19 cellular contexts compared by ENCODE assay signal in the genomic region with DNA sequence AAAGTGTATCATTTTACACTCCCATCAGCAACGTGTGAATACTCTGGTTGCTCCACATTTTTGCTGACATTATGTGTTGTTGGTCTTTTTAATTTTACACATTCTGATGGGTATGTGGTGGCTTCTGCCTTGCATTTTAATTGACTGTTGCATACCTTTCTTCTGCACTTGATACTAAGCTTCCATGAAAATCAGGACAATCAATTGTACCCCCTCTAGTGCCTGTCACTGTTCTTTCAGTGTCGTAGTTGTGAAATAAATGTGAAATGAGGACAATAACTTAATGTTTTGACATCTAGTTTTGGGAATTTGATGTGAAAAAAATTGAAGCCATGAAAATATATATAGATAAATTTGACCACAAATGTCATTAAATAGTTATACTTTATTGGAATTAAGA. TPM values are rescaled to one million over a fixed set of nuclear protein-coding genes. Genes with fewer than 3 reads are reported as not detected.
DNase-seq lines count a peak whose midpoint lies in the region; ATAC-seq, FAIRE-seq and TF ChIP-seq lines count a peak whose summit lies in the region.
"Had no signal": no experiment of that assay in that cellular context is flagged by ENCODE, and none has a peak within 500 bp of the region (broad histone marks: within the 10 kb centered on the region; RNA-seq: fewer than 3 reads in every experiment).

No MANE protein-coding gene starts in this region.

- H3K4me1 ChIP-seq in liver (ENCODE audit: control insufficient read depth in 4 of 4, insufficient read depth in 4 of 4, low read length in 3 of 4), result peaks cover 3 to 13% (median 10%) of the 10 kb centered on the region in 4 donors
- H3K4me1 ChIP-seq in HepG2 (ENCODE audit: insufficient read depth, low read length), result 0 out of 2 replicates have a peak, but pooled peaks cover 3% of the 10 kb centered on the region
- H3K4me1 ChIP-seq in right lobe of liver, result peaks cover 0 to 22% (median 0%) of the 10 kb centered on the region in 4 donors
- H3K4me1 ChIP-seq: A549, Caco-2 had no signal

- DNase-seq in HepG2 (ENCODE audit: low spot score) (no peak), right lobe of liver (no peak)
- DNase-seq: AML-193; Caco-2; Calu3; CD4-positive, alpha-beta T cell; CD8-positive, alpha-beta T cell; DMS79 treated with DMSO at 0.1 percent for 48 hours; GF-D8 had no signal

- CTCF ChIA-PET in HepG2 (lab: Yijun Ruan, JAX; ENCODE audit: low intra/inter-chr PET ratio, low total read pairs), result no interaction called here

- H3K9ac ChIP-seq in liver (ENCODE audit: low read depth in 1 of 2, low read length in 2 of 2), result peak overlapping the region in 1 of 2 donors; percentile 13
- H3K9ac ChIP-seq in HepG2 (ENCODE audit: insufficient read depth, low read depth, low read length), result no peak overlapping the region
- H3K9ac ChIP-seq: BLaER1 treated with 17β-estradiol and CSF1 and Interleukin-3, amounts not matched to agents 10 nM and 100 nM had no signal

- TF ChIP-seq POLR2A in HepG2 (IDR thresholded peaks at IDR 0.05; ENCODE audit: insufficient read depth in 1 of 2, low read depth in 2 of 2, low read length in 2 of 2), result no peak
- TF ChIP-seq POLR2A in right lobe of liver (IDR thresholded peaks at IDR 0.05), result no peak

- peaks cover 0 to 5% (median 0%) of the 10 kb centered on the region in 4 donors for H3K36me3 ChIP-seq in liver (ENCODE audit: control insufficient read depth in 4 of 4, insufficient read depth in 3 of 4, low read depth in 1 of 4, low read length in 3 of 4)
- H3K36me3 ChIP-seq in HepG2 (replicated peaks in 1 of 2; ENCODE audit: control insufficient read depth in 1 of 2, insufficient read depth in 2 of 2, low read length in 2 of 2), result 0 out of 5 replicates have a peak, but pooled peaks cover 0 to 3% of the 10 kb centered on the region in 2 experiments
- H3K36me3 ChIP-seq in right lobe of liver, result no peaks in the 10 kb centered on the region

- intact Hi-C loops in HepG2 (cut with micrococcal nuclease; ENCODE audit: unreplicated experiment) (no loop called here), right lobe of liver (cut with DNase I) (no loop called here)

- no peak overlapping the region for H2AFZ ChIP-seq in HepG2 (ENCODE audit: low read length)

- ATAC-seq in HepG2 (no peak), right lobe of liver (peak; percentile 29 to 50 (median 46)), GM18858 (IDR thresholded peaks at IDR 0.05; ENCODE audit: unreplicated experiment) (no peak), GM21825 (IDR thresholded peaks at IDR 0.05; ENCODE audit: unreplicated experiment) (no peak)
- ATAC-seq: A549; CD8-positive, alpha-beta T cell had no signal

- H3K4me2 ChIP-seq in HepG2 (ENCODE audit: low read depth, low read length), result no peak overlapping the region
- H3K4me2 ChIP-seq: A549; BLaER1 treated with 17β-estradiol and CSF1 and Interleukin-3, amounts not matched to agents 10 nM and 100 nM had no signal

- H3K27ac ChIP-seq in liver (ENCODE audit: low read depth in 1 of 2, low read length in 2 of 2) (no peak overlapping the region), HepG2 (ENCODE audit: extremely low read length, insufficient read depth, low read length) (no peak overlapping the region), right lobe of liver (peak overlapping the region in 2 of 3 donors; percentile 16 to 37)
- H3K27ac ChIP-seq: 22Rv1; A549; BLaER1 treated with 17β-estradiol and CSF1 and Interleukin-3, amounts not matched to agents 10 nM and 100 nM; C4-2B had no signal

- FAIRE-seq in HepG2 (lab: Jason Lieb, UNC), result no peak
- FAIRE-seq: A549, D721Med, G401.6, GM12891 had no signal

- H4K20me1 ChIP-seq in HepG2 (ENCODE audit: insufficient read depth, low read length), result no peaks in the 10 kb centered on the region
- H4K20me1 ChIP-seq: BLaER1 treated with 17β-estradiol and CSF1 and Interleukin-3, amounts not matched to agents 10 nM and 100 nM had no signal

- no TSS peak for BruUV-seq in HepG2 (replicated peaks; lab: Mats Ljungman, UMichigan)

- no peak overlapping the region for H3K4me3 ChIP-seq in liver (ENCODE audit: low read depth in 1 of 3, low read length in 3 of 3)
- no peak overlapping the region for H3K4me3 ChIP-seq in HepG2 (replicated peaks in 1 of 3; ENCODE audit: insufficient read depth in 1 of 3, low read depth in 2 of 3, low read length in 3 of 3)
- H3K4me3 ChIP-seq in right lobe of liver, result no peak overlapping the region
- H3K4me3 ChIP-seq: A549; BLaER1 treated with 17β-estradiol and CSF1 and Interleukin-3, amounts not matched to agents 10 nM and 100 nM had no signal

- TF ChIP-seq CTCF in liver (IDR thresholded peaks at IDR 0.05; ENCODE audit: low read depth, low read length, missing input control), result peak; percentile 6
- no peak for TF ChIP-seq CTCF in HepG2 (CRISPR knock-in tag; IDR thresholded peaks at IDR 0.05)
- peak in 2 of 4 donors; percentile 3 to 11 for TF ChIP-seq CTCF in right lobe of liver (IDR thresholded peaks at IDR 0.05)

- H3K79me2 ChIP-seq in HepG2 (ENCODE audit: insufficient read depth, low read length), result peaks cover 4% of the 10 kb centered on the region

- in situ Hi-C loops in HepG2 (cut with HindIII; ENCODE audit: extremely low pct_ligation_motif_present, low pct_unique_long_range_greater_than_20kb), result no loop called here

- H3K9me3 ChIP-seq in liver (ENCODE audit: control insufficient read depth in 4 of 4, low read length in 3 of 4), result no peaks in the 10 kb centered on the region
- H3K9me3 ChIP-seq in HepG2 (ENCODE audit: low read length), result no peaks in the 10 kb centered on the region
- no peaks in the 10 kb centered on the region for H3K9me3 ChIP-seq in right lobe of liver

- no peak for TF ChIP-seq EP300 in HepG2 (IDR thresholded peaks at IDR 0.05; ENCODE audit: low read depth in 2 of 2, low read length in 2 of 2)
- no peak for TF ChIP-seq EP300 in HepG2 (CRISPR knock-in tag; IDR thresholded peaks at IDR 0.05; ENCODE audit: borderline replicate concordance)

- POLR2A ChIA-PET in HepG2 (lab: Yijun Ruan, JAX), result no interaction called here

- TF ChIP-seq RAD21 in liver (IDR thresholded peaks at IDR 0.05), result peak; percentile 19 to 30
- no peak for TF ChIP-seq RAD21 in HepG2 (CRISPR knock-in tag; IDR thresholded peaks at IDR 0.05)

- 50% methylated on average over 2 of the region's 2 CpGs for WGBS in liver
- 95% methylated on average over 2 of the region's 2 CpGs for WGBS in HepG2 (ENCODE audit: low lambda C conversion rate)
- WGBS in right lobe of liver (ENCODE audit: insufficient coverage, low coverage, low lambda C conversion rate, missing lambda C conversion rate), result 27% methylated on average over 2 of the region's 2 CpGs

- H3K27me3 ChIP-seq in liver (ENCODE audit: control insufficient read depth in 4 of 4, insufficient read depth in 4 of 4, low read length in 3 of 4), result no peaks in the 10 kb centered on the region
- H3K27me3 ChIP-seq in HepG2 (ENCODE audit: control insufficient read depth in 1 of 2, insufficient read depth in 2 of 2, low read length in 2 of 2), result no peaks in the 10 kb centered on the region
- no peaks in the 10 kb centered on the region for H3K27me3 ChIP-seq in right lobe of liver
- H3K27me3 ChIP-seq: BLaER1 treated with 17β-estradiol and CSF1 and Interleukin-3, amounts not matched to agents 10 nM and 100 nM had no signal

RNA-seq across cellular contexts. Expression of a gene that starts 6.7 kb away (rescaled TPM):
- total RNA-seq in liver (10 to 100 TPM in 1 of 2 donors, 1 to 10 TPM in 1; 7.1 to 18.7 TPM), HepG2 (2016; rRNA removed; fragmentation: Illumina TruSeq; extraction: Trizol) (19.8 and 19.9 TPM in 2 replicates), right lobe of liver (10 to 100 TPM in 4 of 6 experiments, 1 to 10 TPM in 2; 7.9 to 17.6 (median 11.8) TPM)
- polyA plus RNA-seq in liver (10 to 100 TPM in 1 of 2 donors, 1 to 10 TPM in 1; 7.5 to 13.5 TPM), HepG2 (2011; rRNA removed) (6.6 and 8.4 TPM in 2 replicates)
- total RNA-seq in HepG2 (2016; cell fraction: cytosol; rRNA removed; fragmentation: Illumina TruSeq; extraction: Trizol; ENCODE audit: low read depth), result 5.2 and 6.4 TPM in 2 replicates
- total RNA-seq in HepG2 (2016; cell fraction: insoluble cytoplasmic fraction; rRNA removed; fragmentation: Illumina TruSeq; extraction: Trizol), result 20.7 and 21.4 TPM in 2 replicates
- total RNA-seq in HepG2 (2016; cell fraction: membrane; rRNA removed; fragmentation: Illumina TruSeq; extraction: Trizol), result 8.4 and 9.9 TPM in 2 replicates
- total RNA-seq in HepG2 (2016; cell fraction: nucleus; rRNA removed; fragmentation: Illumina TruSeq; extraction: Trizol), result 28.4 and 39.1 TPM in 2 replicates
- 1.8 and 2.9 TPM in 2 replicates for polyA plus RNA-seq in HepG2 (2011; cell fraction: cytosol; rRNA removed)
- polyA plus RNA-seq in HepG2 (2011; cell fraction: nucleus; rRNA removed), result 11.1 and 11.3 TPM in 2 replicates
- polyA plus RNA-seq in HepG2 (2012), result 7.1 and 9.3 TPM in 2 replicates
- 1.1 and 1.6 TPM in 2 replicates for polyA plus RNA-seq in HepG2 (2016; cell fraction: cytosol; fragmentation: Illumina TruSeq; extraction: Trizol; ENCODE audit: low read depth)
- polyA plus RNA-seq in HepG2 (2016; cell fraction: insoluble cytoplasmic fraction; fragmentation: Illumina TruSeq; extraction: Trizol; ENCODE audit: low read depth), result 15.8 and 15.9 TPM in 2 replicates
- 2.2 and 3.1 TPM in 2 replicates for polyA plus RNA-seq in HepG2 (2016; cell fraction: membrane; fragmentation: Illumina TruSeq; extraction: Trizol; ENCODE audit: low read depth)
- polyA plus RNA-seq in HepG2 (2016; cell fraction: nucleus; fragmentation: Illumina TruSeq; extraction: Trizol; ENCODE audit: insufficient read depth, low read depth), result 34.3 and 34.9 TPM in 2 replicates
- polyA minus RNA-seq in HepG2 (2011; rRNA and poly(A)+ RNA removed; ENCODE audit: low replicate concordance), result 1.8 and 5.7 TPM in 2 replicates
- polyA minus RNA-seq in HepG2 (2011; cell fraction: cytosol; rRNA and poly(A)+ RNA removed), result 4.7 and 6.0 TPM in 2 replicates
- 54.7 and 55.0 TPM in 2 replicates for polyA minus RNA-seq in HepG2 (2011; cell fraction: nucleus; rRNA and poly(A)+ RNA removed)

RNA-seq across cellular contexts. Expression of a gene that starts 48.0 kb away (rescaled TPM):
- total RNA-seq in liver, result 100 to 1,000 TPM in 1 of 2 donors, 10 to 100 TPM in 1; 87.8 to 179 TPM
- polyA plus RNA-seq in liver, result 100 to 1,000 TPM; 162 to 174 TPM
- total RNA-seq in HepG2 (2016; rRNA removed; fragmentation: Illumina TruSeq; extraction: Trizol), result 57.2 and 71.7 TPM in 2 replicates
- 29.5 and 30.5 TPM in 2 replicates for total RNA-seq in HepG2 (2016; cell fraction: cytosol; rRNA removed; fragmentation: Illumina TruSeq; extraction: Trizol; ENCODE audit: low read depth)
- total RNA-seq in HepG2 (2016; cell fraction: insoluble cytoplasmic fraction; rRNA removed; fragmentation: Illumina TruSeq; extraction: Trizol), result 62.2 and 68.9 TPM in 2 replicates
- total RNA-seq in HepG2 (2016; cell fraction: membrane; rRNA removed; fragmentation: Illumina TruSeq; extraction: Trizol), result 43.1 and 48.4 TPM in 2 replicates
- total RNA-seq in HepG2 (2016; cell fraction: nucleus; rRNA removed; fragmentation: Illumina TruSeq; extraction: Trizol), result 31.5 and 32.4 TPM in 2 replicates
- polyA plus RNA-seq in HepG2 (2011; rRNA removed), result 108 and 115 TPM in 2 replicates
- polyA plus RNA-seq in HepG2 (2011; cell fraction: cytosol; rRNA removed), result 141 and 154 TPM in 2 replicates
- 42.9 and 50.6 TPM in 2 replicates for polyA plus RNA-seq in HepG2 (2011; cell fraction: nucleus; rRNA removed)
- polyA plus RNA-seq in HepG2 (2012), result 71.8 and 86.3 TPM in 2 replicates
- 31.6 and 39.2 TPM in 2 replicates for polyA plus RNA-seq in HepG2 (2016; cell fraction: cytosol; fragmentation: Illumina TruSeq; extraction: Trizol; ENCODE audit: low read depth)
- polyA plus RNA-seq in HepG2 (2016; cell fraction: insoluble cytoplasmic fraction; fragmentation: Illumina TruSeq; extraction: Trizol; ENCODE audit: low read depth), result 85.1 and 88.1 TPM in 2 replicates
- 41.0 and 48.6 TPM in 2 replicates for polyA plus RNA-seq in HepG2 (2016; cell fraction: membrane; fragmentation: Illumina TruSeq; extraction: Trizol; ENCODE audit: low read depth)
- 50.6 and 56.0 TPM in 2 replicates for polyA plus RNA-seq in HepG2 (2016; cell fraction: nucleus; fragmentation: Illumina TruSeq; extraction: Trizol; ENCODE audit: insufficient read depth, low read depth)
- 3.8 and 99.9 TPM in 2 replicates for polyA minus RNA-seq in HepG2 (2011; rRNA and poly(A)+ RNA removed; ENCODE audit: low replicate concordance)
- polyA minus RNA-seq in HepG2 (2011; cell fraction: cytosol; rRNA and poly(A)+ RNA removed), result 40.4 and 44.1 TPM in 2 replicates
- 28.1 and 34.7 TPM in 2 replicates for polyA minus RNA-seq in HepG2 (2011; cell fraction: nucleus; rRNA and poly(A)+ RNA removed)
- total RNA-seq in right lobe of liver, result 100 to 1,000 TPM; 111 to 185 (median 151) TPM

Comparison
In these comparisons a context has a peak if more than half of its experiments do, and no peak if none do; other contexts are left out.
1. H3K27ac ChIP-seq: peak in right lobe of liver (2 of 3); none in liver (0 of 2) and HepG2 (single experiment).
2. ATAC-seq: peak in right lobe of liver (4 of 4); none in HepG2 (single experiment), GM18858 (single experiment) and GM21825 (single experiment).